In the genomic region with DNA sequence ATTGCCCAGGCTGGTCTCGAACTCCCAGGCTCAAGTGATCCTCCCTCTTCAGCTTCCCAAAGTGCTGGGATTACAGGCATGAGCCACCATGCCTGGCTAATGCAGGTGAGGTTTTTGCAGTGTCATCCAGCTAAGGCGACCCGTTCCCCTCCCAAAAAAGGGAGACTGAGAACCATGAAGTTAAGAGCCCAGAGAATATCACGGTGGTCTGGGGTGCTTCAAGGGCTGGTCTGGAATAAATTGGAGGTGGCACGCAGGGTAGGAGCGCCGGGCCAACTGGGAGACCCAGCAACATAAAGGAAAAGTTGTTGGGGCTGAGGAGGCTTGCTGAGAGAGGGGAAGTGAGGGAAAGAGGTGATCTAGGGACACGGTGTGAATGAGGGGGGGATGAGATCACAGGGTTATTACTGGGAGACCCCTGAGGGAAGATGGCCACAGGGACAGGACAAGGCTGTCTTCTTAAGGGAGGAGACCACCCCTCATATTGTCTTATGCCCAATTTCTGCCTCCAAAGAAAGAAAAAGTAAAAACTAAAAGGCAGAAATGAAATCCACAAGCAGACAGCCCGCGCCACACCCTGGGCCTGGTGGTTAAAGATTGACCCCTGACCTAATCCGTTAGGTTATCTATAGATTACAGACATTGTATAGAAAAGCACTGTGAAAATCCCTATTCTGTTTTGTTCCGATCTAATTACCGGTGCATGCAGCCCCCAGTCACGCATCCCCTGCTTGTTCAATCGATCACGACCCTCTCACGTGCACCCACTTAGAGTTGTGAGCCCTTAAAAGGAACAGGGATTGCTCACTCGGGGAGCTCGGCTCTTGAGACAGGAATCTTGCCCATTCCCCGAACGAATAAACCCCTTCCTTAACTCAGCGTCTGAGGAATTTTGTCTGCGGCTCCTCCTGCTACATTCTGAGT, we compare ENCODE assay signal across 9 cellular contexts. TPM values are rescaled to one million over a fixed set of nuclear protein-coding genes. Genes with fewer than 3 reads are reported as not detected.
A peak's percentile ranks its signal among the peaks of the same experiment; 100 is the strongest.
DNase-seq lines count a peak whose midpoint lies in the region; ATAC-seq and TF ChIP-seq lines count a peak whose summit lies in the region.
"Not testable (repeated sequence)": the region's sequence is repeated elsewhere in the genome, so short reads cannot be mapped to it uniquely, and the experiment has no call there.
"Had no signal": no experiment of that assay in that cellular context is flagged by ENCODE, and none has a peak within 500 bp of the region (broad histone marks: within the 10 kb centered on the region; RNA-seq: fewer than 3 reads in every experiment).

No MANE protein-coding gene starts in this region.

- not testable (repeated sequence) for H3K27me3 ChIP-seq in CD8-positive, alpha-beta T cell (ENCODE audit: insufficient read depth, low read length); OCI-LY3 (ENCODE audit: low read depth, low read length); ectodermal cell (ENCODE audit: control insufficient read depth, insufficient read depth, low read length, poor library complexity, severe bottlenecking); smooth muscle cell (ENCODE audit: low read depth)

- not testable (repeated sequence) for H3K4me1 ChIP-seq in CD8-positive, alpha-beta T cell (ENCODE audit: insufficient read depth, low read length); ectodermal cell (ENCODE audit: control insufficient read depth, insufficient read depth, low read length); smooth muscle cell (ENCODE audit: low read depth)
- H3K4me1 ChIP-seq in OCI-LY3 (ENCODE audit: low read length) = peaks cover 21% of the 10 kb centered on the region

- H3K4me2 ChIP-seq in OCI-LY3 (ENCODE audit: low read length) (peak overlapping the region; percentile 85), smooth muscle cell (peak overlapping the region; percentile 93)

- H3K27ac ChIP-seq in CD8-positive, alpha-beta T cell (ENCODE audit: low read depth, low read length); OCI-LY3 (ENCODE audit: low read length); ectodermal cell (ENCODE audit: insufficient read depth, low read depth, low read length, poor library complexity, severe bottlenecking); smooth muscle cell (ENCODE audit: low read depth): not testable (repeated sequence)

- not testable (repeated sequence) for H3K9me3 ChIP-seq in CD8-positive, alpha-beta T cell (ENCODE audit: low read length); OCI-LY3 (ENCODE audit: insufficient read depth, low read length); ectodermal cell (ENCODE audit: control insufficient read depth, low read length); smooth muscle cell (replicated peaks; ENCODE audit: low read depth)

- intact Hi-C loops in CD8-positive, alpha-beta T cell (cut with DNase I, micrococcal nuclease) = loop anchor here in 1 of 2 experiments (2.0 kb wide), 1 partner anchor 23 kb away; a partner anchor contains a TSS

- WGBS in ectodermal cell, 2 experiments = 59 to 61% methylated on average over 23 of the region's 23 CpGs
- 55% methylated on average over 23 of the region's 23 CpGs for WGBS in smooth muscle cell (ENCODE audit: low lambda C conversion rate)

- not testable (repeated sequence) for TF ChIP-seq CTCF in CD8-positive, alpha-beta T cell (IDR thresholded peaks at IDR 0.05); OCI-LY3 (IDR thresholded peaks at IDR 0.05; ENCODE audit: low read depth, low read length); smooth muscle cell (IDR thresholded peaks at IDR 0.05; ENCODE audit: borderline replicate concordance, insufficient read depth, poor library complexity, severe bottlenecking)

- not testable (repeated sequence) for H3K9me3 Mint-ChIP-seq in CD8-positive, alpha-beta T cell; activated CD8-positive, alpha-beta memory T cell treated with anti-CD3 and anti-CD28 coated beads, Interleukin-2, amount 10 ng/mL, durations not matched to agents 7 days and 5 days (ENCODE audit: low read depth)

- not testable (repeated sequence) for H3K36me3 Mint-ChIP-seq in CD8-positive, alpha-beta T cell; activated CD8-positive, alpha-beta memory T cell treated with anti-CD3 and anti-CD28 coated beads, Interleukin-2, amount 10 ng/mL, durations not matched to agents 7 days and 5 days

- H3K36me3 ChIP-seq in CD8-positive, alpha-beta T cell (ENCODE audit: insufficient read depth, low read length); OCI-LY3 (replicated peaks; ENCODE audit: low read depth, low read length); ectodermal cell (ENCODE audit: control insufficient read depth, insufficient read depth, low read length); smooth muscle cell (ENCODE audit: low read depth): not testable (repeated sequence)

- not testable (repeated sequence) for DNase-seq in CD8-positive, alpha-beta T cell; activated CD8-positive, alpha-beta memory T cell treated with anti-CD3 and anti-CD28 coated beads, Interleukin-2, amount 10 ng/mL, durations not matched to agents 7 days and 5 days; smooth muscle cell (lab: John Stamatoyannopoulos, UW; ENCODE audit: unreplicated experiment)
- peak; percentile 61 for DNase-seq in medulla oblongata (ENCODE audit: extremely low spot score)

- not testable (repeated sequence) for H3K4me3 ChIP-seq in CD8-positive, alpha-beta T cell (ENCODE audit: low read depth, low read length)
- peak overlapping the region; percentile 74 for H3K4me3 ChIP-seq in OCI-LY3 (ENCODE audit: low read length)
- H3K4me3 ChIP-seq in ectodermal cell (ENCODE audit: insufficient read depth, low read depth, low read length) = peak overlapping the region; percentile 36
- H3K4me3 ChIP-seq in smooth muscle cell = peak overlapping the region; percentile 69

- H4K20me1 ChIP-seq in OCI-LY3 (ENCODE audit: insufficient read depth, low read length); smooth muscle cell (ENCODE audit: low read depth): not testable (repeated sequence)

- peak overlapping the region; percentile 85 for H3K4me3 Mint-ChIP-seq in CD8-positive, alpha-beta T cell
- peak overlapping the region; percentile 83 for H3K4me3 Mint-ChIP-seq in activated CD8-positive, alpha-beta memory T cell treated with anti-CD3 and anti-CD28 coated beads, Interleukin-2, amount 10 ng/mL, durations not matched to agents 7 days and 5 days

- not testable (repeated sequence) for ATAC-seq in CD8-positive, alpha-beta T cell; activated CD8-positive, alpha-beta memory T cell treated with anti-CD3 and anti-CD28 coated beads, Interleukin-2, amount 10 ng/mL, durations not matched to agents 7 days and 5 days

- H3K27me3 Mint-ChIP-seq in CD8-positive, alpha-beta T cell (ENCODE audit: low read depth) = peaks cover 33% of the 10 kb centered on the region
- H3K27me3 Mint-ChIP-seq in activated CD8-positive, alpha-beta memory T cell treated with anti-CD3 and anti-CD28 coated beads, Interleukin-2, amount 10 ng/mL, durations not matched to agents 7 days and 5 days = peaks cover 26% of the 10 kb centered on the region

- H3K27ac Mint-ChIP-seq in CD8-positive, alpha-beta T cell; activated CD8-positive, alpha-beta memory T cell treated with anti-CD3 and anti-CD28 coated beads, Interleukin-2, amount 10 ng/mL, durations not matched to agents 7 days and 5 days: not testable (repeated sequence)

- CTCF ChIA-PET in CD8-positive, alpha-beta T cell (lab: Charles Lee) = not testable (repeated sequence)
- CTCF ChIA-PET in activated CD8-positive, alpha-beta memory T cell treated with anti-CD3 and anti-CD28 coated beads, Interleukin-2, amount 10 ng/mL, durations not matched to agents 7 days and 5 days (lab: Charles Lee) = interaction anchor here (1.6 kb wide), 1 partner anchor 10 kb away, joined by 3 read pairs; no protein-coding TSS in a partner anchor

- not testable (repeated sequence) for H2AFZ ChIP-seq in OCI-LY3 (ENCODE audit: low read depth, low read length); smooth muscle cell (ENCODE audit: low read depth)

- POLR2A ChIA-PET in CD8-positive, alpha-beta T cell (lab: Charles Lee) = not testable (repeated sequence)

- not testable (repeated sequence) for H3K4me1 Mint-ChIP-seq in CD8-positive, alpha-beta T cell (ENCODE audit: low read depth)
- H3K4me1 Mint-ChIP-seq in activated CD8-positive, alpha-beta memory T cell treated with anti-CD3 and anti-CD28 coated beads, Interleukin-2, amount 10 ng/mL, durations not matched to agents 7 days and 5 days = peaks cover 14% of the 10 kb centered on the region

- H3F3A ChIP-seq in smooth muscle cell (ENCODE audit: low read depth) = not testable (repeated sequence)

- not testable (repeated sequence) for H3K79me2 ChIP-seq in OCI-LY3 (ENCODE audit: low read length); smooth muscle cell (ENCODE audit: low read depth)

- peak overlapping the region; percentile 81 for H3K9ac ChIP-seq in OCI-LY3 (ENCODE audit: low read length)
- H3K9ac ChIP-seq in smooth muscle cell (ENCODE audit: low read depth) = not testable (repeated sequence)

RNA-seq across cellular contexts. Expression of a gene that starts 0.6 kb away (rescaled TPM):
- total RNA-seq in CD8-positive, alpha-beta T cell = not detected
- 1 to 10 TPM in 1 of 2 experiments, not detected in 1; 1.9 TPM for total RNA-seq in activated CD8-positive, alpha-beta memory T cell treated with anti-CD3 and anti-CD28 coated beads, Interleukin-2, amount 10 ng/mL, durations not matched to agents 7 days and 5 days
- 29.5 TPM for polyA plus RNA-seq in ectodermal cell (2013, experiment 1 of 4)
- 25.8 TPM for polyA plus RNA-seq in ectodermal cell (2013, experiment 2 of 4)
- polyA plus RNA-seq in ectodermal cell (2013, experiment 3 of 4) = 21.2 TPM
- polyA plus RNA-seq in ectodermal cell (2013, experiment 4 of 4) = 26.5 TPM
- total RNA-seq in smooth muscle cell = 8.0 and 28.4 TPM in 2 replicates
- 28.6 and 31.5 TPM in 2 replicates for polyA plus RNA-seq in smooth muscle cell

RNA-seq across cellular contexts. Expression of a gene that starts 8.2 kb away (rescaled TPM):
- total RNA-seq in CD8-positive, alpha-beta T cell = 1 to 10 TPM; 5.0 TPM
- under 1 TPM; 0.44 to 0.47 TPM for total RNA-seq in activated CD8-positive, alpha-beta memory T cell treated with anti-CD3 and anti-CD28 coated beads, Interleukin-2, amount 10 ng/mL, durations not matched to agents 7 days and 5 days
- polyA plus RNA-seq in ectodermal cell (2013, experiment 1 of 4) = 252 TPM
- 257 TPM for polyA plus RNA-seq in ectodermal cell (2013, experiment 2 of 4)
- polyA plus RNA-seq in ectodermal cell (2013, experiment 3 of 4) = 240 TPM
- 257 TPM for polyA plus RNA-seq in ectodermal cell (2013, experiment 4 of 4)
- 228 and 237 TPM in 2 replicates for total RNA-seq in smooth muscle cell
- 329 and 458 TPM in 2 replicates for polyA plus RNA-seq in smooth muscle cell

RNA-seq across cellular contexts. Expression of a gene that starts 22.7 kb away (rescaled TPM):
- total RNA-seq in CD8-positive, alpha-beta T cell = 10 to 100 TPM; 25.8 to 27.4 TPM
- total RNA-seq in activated CD8-positive, alpha-beta memory T cell treated with anti-CD3 and anti-CD28 coated beads, Interleukin-2, amount 10 ng/mL, durations not matched to agents 7 days and 5 days = 100 to 1,000 TPM in 1 of 2 experiments, 10 to 100 TPM in 1; 66.9 to 103 TPM
- 82.1 TPM for polyA plus RNA-seq in ectodermal cell (2013, experiment 1 of 4)
- 81.5 TPM for polyA plus RNA-seq in ectodermal cell (2013, experiment 2 of 4)
- 56.7 TPM for polyA plus RNA-seq in ectodermal cell (2013, experiment 3 of 4)
- polyA plus RNA-seq in ectodermal cell (2013, experiment 4 of 4) = 56.9 TPM
- 38.7 and 96.0 TPM in 2 replicates for total RNA-seq in smooth muscle cell
- polyA plus RNA-seq in smooth muscle cell = 65.0 and 69.7 TPM in 2 replicates

RNA-seq across cellular contexts. Expression of a gene that starts 28.3 kb away (rescaled TPM):
- total RNA-seq in CD8-positive, alpha-beta T cell = not detected
- not detected for total RNA-seq in activated CD8-positive, alpha-beta memory T cell treated with anti-CD3 and anti-CD28 coated beads, Interleukin-2, amount 10 ng/mL, durations not matched to agents 7 days and 5 days
- polyA plus RNA-seq in ectodermal cell (2013, experiment 1 of 4) = not detected
- not detected for polyA plus RNA-seq in ectodermal cell (2013, experiment 2 of 4)
- polyA plus RNA-seq in ectodermal cell (2013, experiment 3 of 4) = not detected
- not detected for polyA plus RNA-seq in ectodermal cell (2013, experiment 4 of 4)
- not detected in 2 replicates for total RNA-seq in smooth muscle cell
- polyA plus RNA-seq in smooth muscle cell = not detected in 2 replicates
- total RNA-seq: gastroesophageal sphincter, lower leg skin, sciatic nerve had no signal

RNA-seq across cellular contexts. Expression of a gene that starts 32.1 kb away (rescaled TPM):
- not detected for total RNA-seq in CD8-positive, alpha-beta T cell
- not detected for total RNA-seq in activated CD8-positive, alpha-beta memory T cell treated with anti-CD3 and anti-CD28 coated beads, Interleukin-2, amount 10 ng/mL, durations not matched to agents 7 days and 5 days
- polyA plus RNA-seq in ectodermal cell (2013, experiment 1 of 4) = not detected
- polyA plus RNA-seq in ectodermal cell (2013, experiment 2 of 4) = not detected
- polyA plus RNA-seq in ectodermal cell (2013, experiment 3 of 4) = not detected
- polyA plus RNA-seq in ectodermal cell (2013, experiment 4 of 4) = not detected
- 0.40 TPM in 1 of 2 replicates, not detected in the other for total RNA-seq in smooth muscle cell
- polyA plus RNA-seq in smooth muscle cell = 0.29 and 0.61 TPM in 2 replicates
- total RNA-seq: gastroesophageal sphincter had no signal

Comparison
In these comparisons a context has a peak if more than half of its experiments do, and no peak if none do; other contexts are left out.
1. RNA of a gene that starts 8.2 kb away (total RNA-seq): 228 to 237 TPM in smooth muscle cell; 5.0 TPM in CD8-positive, alpha-beta T cell and 0.44 to 0.47 TPM in activated CD8-positive, alpha-beta memory T cell treated with anti-CD3 and anti-CD28 coated beads, Interleukin-2, amount 10 ng/mL, durations not matched to agents 7 days and 5 days; every median in the first group is over 10 times any median in the second.